In the genomic region with DNA sequence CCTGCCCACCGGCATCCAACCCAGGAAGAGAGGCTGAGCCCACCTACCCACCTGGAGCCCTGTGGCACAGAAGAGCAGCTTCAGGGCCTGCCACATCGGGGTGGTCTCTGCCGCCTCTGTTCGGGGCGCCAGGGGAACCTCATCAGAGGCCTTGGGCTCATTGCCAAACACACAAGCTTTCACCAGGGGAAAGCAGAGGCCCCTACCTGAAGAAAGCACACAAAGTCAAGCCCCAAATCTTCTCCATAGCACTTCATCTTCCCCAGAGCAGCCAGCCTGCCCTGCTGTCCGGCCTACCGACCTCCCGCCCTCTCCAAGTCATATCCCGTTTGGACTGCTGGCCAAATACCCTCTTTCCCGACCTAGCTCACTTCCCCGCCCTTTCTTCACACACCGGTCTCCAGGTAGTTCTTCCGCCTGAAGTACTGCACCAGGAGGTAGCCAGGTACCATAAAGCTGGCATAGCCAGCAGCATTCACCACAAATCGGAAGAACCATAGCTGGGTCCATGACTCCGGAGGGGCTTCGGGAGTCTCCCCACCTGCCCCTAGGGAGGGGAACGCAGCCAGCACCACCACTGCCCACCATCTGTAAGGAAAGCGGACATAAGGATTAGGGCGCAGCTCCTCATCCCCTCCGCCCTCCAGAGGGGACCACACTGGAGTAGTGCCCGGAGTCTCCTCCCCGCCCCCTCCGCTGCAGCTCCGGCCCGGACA, we compare ENCODE assay signal across 7 cellular contexts. TPM values are rescaled to one million over a fixed set of nuclear protein-coding genes. Genes with fewer than 3 reads are reported as not detected.
DNase-seq lines count a peak whose midpoint lies in the region; ATAC-seq and TF ChIP-seq lines count a peak whose summit lies in the region.

No MANE protein-coding gene starts in this region.

- peak overlapping the region; percentile 95 for H3K4me2 ChIP-seq in OCI-LY1 (ENCODE audit: low read length)

- H3K36me3 ChIP-seq in OCI-LY1 (ENCODE audit: insufficient read depth, low read length) (peaks cover 54% of the 10 kb centered on the region), mucosa of descending colon (ENCODE audit: low read depth) (peaks cover 25% of the 10 kb centered on the region)

- H3F3A ChIP-seq in OCI-LY1 (ENCODE audit: insufficient read depth, low read length): peaks cover 31% of the 10 kb centered on the region

- H3K4me3 ChIP-seq in OCI-LY1 (ENCODE audit: low read depth, low read length, poor library complexity, severe bottlenecking) (peak overlapping the region; percentile 95), mucosa of descending colon (peak overlapping the region; percentile 90)

- no peaks in the 10 kb centered on the region for H3K9me2 ChIP-seq in OCI-LY1 (ENCODE audit: low read depth, low read length)

- H3K9ac ChIP-seq in OCI-LY1 (ENCODE audit: low read length): peak overlapping the region; percentile 85

- H3K27me3 ChIP-seq in OCI-LY1 (ENCODE audit: insufficient read depth, low read length): no peaks in the 10 kb centered on the region

- no peaks in the 10 kb centered on the region for H3K79me2 ChIP-seq in OCI-LY1 (ENCODE audit: insufficient read depth, low read length)

- TF ChIP-seq CTCF in OCI-LY1 (IDR thresholded peaks at IDR 0.05; ENCODE audit: low read length) (no peak), mucosa of descending colon (IDR thresholded peaks at IDR 0.05) (no peak)

- DNase-seq in cerebellar cortex (ENCODE audit: low spot score): peak; percentile 55
- DNase-seq in mucosa of descending colon: peak in 1 of 3 donors; percentile 51
- no peak for DNase-seq in SIG-M5 treated with dmso at 0.1 percent for 504 hours (lab: John Stamatoyannopoulos, UW; ENCODE audit: unreplicated experiment)

- no peaks in the 10 kb centered on the region for H4K20me1 ChIP-seq in OCI-LY1 (ENCODE audit: insufficient read depth, low read length)

- H2AFZ ChIP-seq in OCI-LY1 (ENCODE audit: low read length): no peak overlapping the region

- intact Hi-C loops in mucosa of descending colon (cut with DNase I, micrococcal nuclease): no loop called here

- peak overlapping the region; percentile 71 for H3K27ac ChIP-seq in OCI-LY1 (ENCODE audit: low read depth, low read length, poor library complexity, severe bottlenecking)

- ATAC-seq in GM18909 (IDR thresholded peaks at IDR 0.05; ENCODE audit: poor library complexity, unreplicated experiment) (peak; percentile 0), mucosa of descending colon (peak; percentile 59), HG03460 (IDR thresholded peaks at IDR 0.05; ENCODE audit: unreplicated experiment) (no peak), HG03565 (IDR thresholded peaks at IDR 0.05; ENCODE audit: unreplicated experiment) (no peak)

- no peaks in the 10 kb centered on the region for H3K9me3 ChIP-seq in OCI-LY1 (ENCODE audit: low read length)
- no peaks in the 10 kb centered on the region for H3K9me3 ChIP-seq in mucosa of descending colon

- H3K4me1 ChIP-seq in OCI-LY1 (ENCODE audit: insufficient read depth, low read length, severe bottlenecking): peaks cover 55% of the 10 kb centered on the region
- H3K4me1 ChIP-seq in mucosa of descending colon (ENCODE audit: low read depth): peaks cover 16% of the 10 kb centered on the region

RNA-seq across cellular contexts. Expression of gene SLC35B2, which starts 0.9 kb away (rescaled TPM):
- 10 to 100 TPM; 24.9 to 38.0 (median 31.6) TPM for total RNA-seq in mucosa of descending colon

RNA-seq across cellular contexts. Expression of gene NFKBIE, which starts 8.9 kb away (rescaled TPM):
- total RNA-seq in mucosa of descending colon: 10 to 100 TPM in 2 of 3 donors, 1 to 10 TPM in 1; 8.7 to 13.4 (median 10.8) TPM

RNA-seq across cellular contexts. Expression of gene HSP90AB1, which starts 9.5 kb away (rescaled TPM):
- total RNA-seq in mucosa of descending colon: 100 to 1,000 TPM; 322 to 593 (median 399) TPM

RNA-seq across cellular contexts. Expression of gene TMEM151B, which starts 13.8 kb away (rescaled TPM):
- 1 to 10 TPM in 1 of 3 donors, under 1 TPM in 2; 0.17 to 1.4 (median 0.31) TPM for total RNA-seq in mucosa of descending colon

RNA-seq across cellular contexts. Expression of gene SLC29A1, which starts 33.1 kb away (rescaled TPM):
- total RNA-seq in mucosa of descending colon: 100 to 1,000 TPM in 1 of 3 donors, 10 to 100 TPM in 2; 12.9 to 140 (median 14.8) TPM

Comparison
In these comparisons a context has a peak if more than half of its experiments do, and no peak if none do; other contexts are left out.
1. ATAC-seq: peak in GM18909 (single experiment) and mucosa of descending colon (single experiment); none in HG03460 (single experiment) and HG03565 (single experiment).